ENCODE assay signal across 10 cellular contexts in genomic region chr11:238346-238745, GRCh38. TPM values are rescaled to one million over a fixed set of nuclear protein-coding genes. Genes with fewer than 3 reads are reported as not detected.
DNase-seq lines count a peak whose midpoint lies in the region; ATAC-seq and TF ChIP-seq lines count a peak whose summit lies in the region.
"Not testable (repeated sequence)": the region's sequence is repeated elsewhere in the genome, so short reads cannot be mapped to it uniquely, and the experiment has no call there.
"Had no signal": no experiment of that assay in that cellular context is flagged by ENCODE, and none has a peak within 500 bp of the region (broad histone marks: within the 10 kb centered on the region; RNA-seq: fewer than 3 reads in every experiment).

No MANE protein-coding gene starts in this region.

- H4K8ac ChIP-seq in IMR-90 (ENCODE audit: low read depth in 2 of 2, low read length in 2 of 2), result not testable (repeated sequence)

- H3K9me3 ChIP-seq in IMR-90 (ENCODE audit: control insufficient read depth, insufficient read depth, low read length); psoas muscle: not testable (repeated sequence)

- H3K9ac ChIP-seq in IMR-90 (ENCODE audit: low read depth, low read length), result not testable (repeated sequence)

- not testable (repeated sequence) for H3K56ac ChIP-seq in IMR-90 (ENCODE audit: extremely low read depth, insufficient read depth, low read length)

- not testable (repeated sequence) for H3K4me1 ChIP-seq in IMR-90 (ENCODE audit: control insufficient read depth, insufficient read depth, low read length)
- peaks cover 47% of the 10 kb centered on the region for H3K4me1 ChIP-seq in psoas muscle

- H4K5ac ChIP-seq in IMR-90 (ENCODE audit: low read depth, low read length), result not testable (repeated sequence)

- POLR2A ChIA-PET in IMR-90 (lab: Charles Lee; ENCODE audit: unreplicated experiment), result interaction anchor here (0.7 kb wide), 1 partner anchor 10 kb away, joined by 3 read pairs; no protein-coding TSS in a partner anchor
- POLR2A ChIA-PET in activated naive CD8-positive, alpha-beta T cell treated with anti-CD3 and anti-CD28 coated beads, Interleukin-2, amount 10 ng/mL, durations not matched to agents 7 days and 5 days (lab: Charles Lee), result interaction anchor here (1.1 to 5.2 kb wide), 3 partner anchors 10 to 41 kb away, joined by 3 to 44 read pairs (median 6); partner anchors contain the start of genes BET1L and RIC8A

- TSS peak; percentile 9 for BruUV-seq in IMR-90 (replicated peaks; lab: Mats Ljungman, UMichigan)

- peaks cover 11% of the 10 kb centered on the region for H4K20me1 ChIP-seq in IMR-90 (ENCODE audit: insufficient read depth, low read length)

- not testable (repeated sequence) for H3K9me1 ChIP-seq in IMR-90 (ENCODE audit: insufficient read depth, low read length)

- H3K27me3 ChIP-seq in IMR-90 (ENCODE audit: control insufficient read depth, insufficient read depth, low read length); psoas muscle (ENCODE audit: insufficient read depth in 3 of 3, low read length in 2 of 3): not testable (repeated sequence)

- H2AK9ac ChIP-seq in IMR-90 (replicated peaks; ENCODE audit: low read depth, low read length, poor library complexity), result not testable (repeated sequence)

- not testable (repeated sequence) for DNase-seq in IMR-90; activated naive CD8-positive, alpha-beta T cell treated with anti-CD3 and anti-CD28 coated beads, Interleukin-2, amount 10 ng/mL, durations not matched to agents 7 days and 5 days; immature natural killer cell; psoas muscle

- H3K18ac ChIP-seq in IMR-90 (ENCODE audit: low read depth, low read length), result not testable (repeated sequence)

- intact Hi-C loops in IMR-90 (cut with micrococcal nuclease), result not testable (repeated sequence)
- intact Hi-C loops in psoas muscle (cut with DNase I), result loop anchor here (5.0 to 10.0 kb wide), 3 partner anchors 36 to 266 kb away; partner anchors contain the start of gene RNH1 (in 1 of the 2)

- not testable (repeated sequence) for H3K14ac ChIP-seq in IMR-90 (replicated peaks; ENCODE audit: low read depth, low read length)

- H2AFZ ChIP-seq in IMR-90 (replicated peaks; ENCODE audit: low read length, poor library complexity), result not testable (repeated sequence)

- not testable (repeated sequence) for ATAC-seq in IMR-90 (ENCODE audit: low read depth); activated naive CD8-positive, alpha-beta T cell treated with anti-CD3 and anti-CD28 coated beads, Interleukin-2, amount 10 ng/mL, durations not matched to agents 7 days and 5 days (ENCODE audit: low read depth); psoas muscle

- CTCF ChIA-PET in IMR-90 (lab: Yijun Ruan, JAX), result not testable (repeated sequence)

- TF ChIP-seq POLR2A in IMR-90 (IDR thresholded peaks at IDR 0.05; ENCODE audit: low read depth, low read length), result not testable (repeated sequence)

- not testable (repeated sequence) for H2BK15ac ChIP-seq in IMR-90 (ENCODE audit: low read depth, low read length)

- not testable (repeated sequence) for H2AK5ac ChIP-seq in IMR-90 (ENCODE audit: low read depth, low read length)

- TF ChIP-seq RAD21 in IMR-90 (IDR thresholded peaks at IDR 0.05; ENCODE audit: low read length), result not testable (repeated sequence)

- not testable (repeated sequence) for H3K4ac ChIP-seq in IMR-90 (ENCODE audit: low read depth, low read length)

- in situ Hi-C loops in IMR-90 (cut with MboI; ENCODE audit: low sequenced_read_pairs), result not testable (repeated sequence)

- H2BK20ac ChIP-seq in IMR-90 (ENCODE audit: low read depth, low read length), result not testable (repeated sequence)

- TF ChIP-seq CTCF in C4-2B (conservative IDR thresholded peaks at IDR 0.05); IMR-90 (conservative IDR thresholded peaks at IDR 0.05; ENCODE audit: low read depth, low read length); VCaP (conservative IDR thresholded peaks at IDR 0.05); psoas muscle (IDR thresholded peaks at IDR 0.05): not testable (repeated sequence)

- WGBS in IMR-90 (ENCODE audit: extremely low coverage in 2 of 2, insufficient read length in 1 of 2), 2 experiments, result 65% methylated on average over 4 of the region's 7 CpGs; no CpG with 5 or more reads in 1 of the 2 experiments
- WGBS in psoas muscle, 3 donors, result 79 to 82% (median 81%) methylated on average over 7 of the region's 7 CpGs

- 0 out of 2 replicates have a peak overlapping the region, but pooled peaks have one; percentile 29 for H3K27ac ChIP-seq in C4-2B
- H3K27ac ChIP-seq in IMR-90 (ENCODE audit: insufficient read depth, low read length); psoas muscle: not testable (repeated sequence)
- peak overlapping the region; percentile 85 for H3K27ac ChIP-seq in VCaP

- peak overlapping the region; percentile 97; the same call in 1 of the 2 replicates for H3K4me2 ChIP-seq in IMR-90 (ENCODE audit: low read depth, low read length)

- dilution Hi-C loops in IMR-90 (cut with HindIII; ENCODE audit: low sequenced_read_pairs, unreplicated experiment), result not testable (repeated sequence)

- not testable (repeated sequence) for H3K27me3 Mint-ChIP-seq in activated naive CD8-positive, alpha-beta T cell treated with anti-CD3 and anti-CD28 coated beads, Interleukin-2, amount 10 ng/mL, durations not matched to agents 7 days and 5 days
- peaks cover 15 to 20% (median 15%) of the 10 kb centered on the region in 3 donors for H3K27me3 Mint-ChIP-seq in immature natural killer cell (ENCODE audit: low read depth in 3 of 3)

- not testable (repeated sequence) for H3K36me3 ChIP-seq in IMR-90 (ENCODE audit: control insufficient read depth, insufficient read depth, low read length)
- peaks cover 0 to 47% of the 10 kb centered on the region in 2 donors for H3K36me3 ChIP-seq in psoas muscle (ENCODE audit: insufficient read depth in 1 of 2, low read depth in 1 of 2)

- H2BK120ac ChIP-seq in IMR-90 (ENCODE audit: low read depth, low read length), result not testable (repeated sequence)

- not testable (repeated sequence) for H4K91ac ChIP-seq in IMR-90 (ENCODE audit: insufficient read depth, low read depth, low read length)

- not testable (repeated sequence) for H2BK5ac ChIP-seq in IMR-90 (ENCODE audit: low read depth, low read length, poor library complexity, severe bottlenecking)

- peaks cover 40% of the 10 kb centered on the region for H3K4me1 Mint-ChIP-seq in activated naive CD8-positive, alpha-beta T cell treated with anti-CD3 and anti-CD28 coated beads, Interleukin-2, amount 10 ng/mL, durations not matched to agents 7 days and 5 days
- H3K4me1 Mint-ChIP-seq in immature natural killer cell, result peaks cover 40 to 61% of the 10 kb centered on the region in 2 donors

- H3K4me3 ChIP-seq in IMR-90 (ENCODE audit: insufficient read depth, low read depth, low read length), result not testable (repeated sequence)
- peak overlapping the region; percentile 86 for H3K4me3 ChIP-seq in psoas muscle

- H3K23ac ChIP-seq in IMR-90 (ENCODE audit: low read depth, low read length), result not testable (repeated sequence)

- peak overlapping the region; percentile 6 for H3K27ac Mint-ChIP-seq in activated naive CD8-positive, alpha-beta T cell treated with anti-CD3 and anti-CD28 coated beads, Interleukin-2, amount 10 ng/mL, durations not matched to agents 7 days and 5 days
- peak overlapping the region; percentile 97 to 100 (median 100) for H3K27ac Mint-ChIP-seq in immature natural killer cell

- H3K79me1 ChIP-seq in IMR-90 (ENCODE audit: low read depth in 1 of 2, low read length in 2 of 2), result peaks cover 19 to 52% of the 10 kb centered on the region in 2 experiments

- not testable (repeated sequence) for H3K9me3 Mint-ChIP-seq in activated naive CD8-positive, alpha-beta T cell treated with anti-CD3 and anti-CD28 coated beads, Interleukin-2, amount 10 ng/mL, durations not matched to agents 7 days and 5 days; immature natural killer cell

- peaks cover 21% of the 10 kb centered on the region for H3K36me3 Mint-ChIP-seq in activated naive CD8-positive, alpha-beta T cell treated with anti-CD3 and anti-CD28 coated beads, Interleukin-2, amount 10 ng/mL, durations not matched to agents 7 days and 5 days
- peaks cover 11 to 20% (median 16%) of the 10 kb centered on the region in 3 donors for H3K36me3 Mint-ChIP-seq in immature natural killer cell

- peak overlapping the region; percentile 98 for H3K4me3 Mint-ChIP-seq in activated naive CD8-positive, alpha-beta T cell treated with anti-CD3 and anti-CD28 coated beads, Interleukin-2, amount 10 ng/mL, durations not matched to agents 7 days and 5 days
- peak overlapping the region; percentile 44 to 99 (median 99) for H3K4me3 Mint-ChIP-seq in immature natural killer cell

RNA-seq across cellular contexts. Expression of gene PSMD13, which starts 1.6 kb away (rescaled TPM):
- total RNA-seq in IMR-90 (2012; rRNA removed) (217 and 232 TPM in 2 replicates), psoas muscle (100 to 1,000 TPM; 108 to 190 (median 149) TPM)
- polyA plus RNA-seq in IMR-90 (2012; rRNA removed) (177 and 185 TPM in 2 replicates), immature natural killer cell (100 to 1,000 TPM; 257 to 353 (median 345) TPM), psoas muscle (100 to 1,000 TPM; 171 to 265 (median 258) TPM)
- polyA plus RNA-seq in IMR-90 (2012; cell fraction: cytosol; rRNA removed), result 137 and 178 TPM in 2 replicates
- 136 and 175 TPM in 2 replicates for polyA plus RNA-seq in IMR-90 (2012; cell fraction: nucleus; rRNA removed; ENCODE audit: low replicate concordance)
- 100 to 1,000 TPM; 130 to 131 TPM for total RNA-seq in activated naive CD8-positive, alpha-beta T cell treated with anti-CD3 and anti-CD28 coated beads, Interleukin-2, amount 10 ng/mL, durations not matched to agents 7 days and 5 days

RNA-seq across cellular contexts. Expression of gene SIRT3, which starts 2.2 kb away (rescaled TPM):
- 4.4 and 5.4 TPM in 2 replicates for total RNA-seq in IMR-90 (2012; rRNA removed)
- polyA plus RNA-seq in IMR-90 (2012; rRNA removed), result 14.9 and 18.6 TPM in 2 replicates
- polyA plus RNA-seq in IMR-90 (2012; cell fraction: cytosol; rRNA removed), result 14.3 and 15.8 TPM in 2 replicates
- polyA plus RNA-seq in IMR-90 (2012; cell fraction: nucleus; rRNA removed; ENCODE audit: low replicate concordance), result 73.8 and 141 TPM in 2 replicates
- 10 to 100 TPM; 24.3 to 25.2 TPM for total RNA-seq in activated naive CD8-positive, alpha-beta T cell treated with anti-CD3 and anti-CD28 coated beads, Interleukin-2, amount 10 ng/mL, durations not matched to agents 7 days and 5 days
- 10 to 100 TPM in 1 of 3 donors, 1 to 10 TPM in 2; 6.7 to 11.1 (median 7.4) TPM for polyA plus RNA-seq in immature natural killer cell
- 10 to 100 TPM; 15.0 to 23.2 (median 16.7) TPM for total RNA-seq in psoas muscle
- polyA plus RNA-seq in psoas muscle, result 10 to 100 TPM; 10.4 to 14.7 (median 12.3) TPM

RNA-seq across cellular contexts. Expression of gene RIC8A, which starts 30.8 kb away (rescaled TPM):
- total RNA-seq in IMR-90 (2012; rRNA removed), result 114 and 129 TPM in 2 replicates
- 188 and 193 TPM in 2 replicates for polyA plus RNA-seq in IMR-90 (2012; rRNA removed)
- 137 and 142 TPM in 2 replicates for polyA plus RNA-seq in IMR-90 (2012; cell fraction: cytosol; rRNA removed)
- polyA plus RNA-seq in IMR-90 (2012; cell fraction: nucleus; rRNA removed; ENCODE audit: low replicate concordance), result 324 and 546 TPM in 2 replicates
- total RNA-seq in activated naive CD8-positive, alpha-beta T cell treated with anti-CD3 and anti-CD28 coated beads, Interleukin-2, amount 10 ng/mL, durations not matched to agents 7 days and 5 days, result 100 to 1,000 TPM; 102 to 111 TPM
- polyA plus RNA-seq in immature natural killer cell, result 100 to 1,000 TPM in 2 of 3 donors, 10 to 100 TPM in 1; 91.0 to 132 (median 106) TPM
- total RNA-seq in psoas muscle, result 10 to 100 TPM; 34.4 to 54.8 (median 37.9) TPM
- polyA plus RNA-seq in psoas muscle, result 10 to 100 TPM; 30.2 to 66.9 (median 57.8) TPM

RNA-seq across cellular contexts. Expression of gene BET1L, which starts 31.1 kb away (rescaled TPM):
- total RNA-seq in IMR-90 (2012; rRNA removed) (10.0 and 10.8 TPM in 2 replicates), psoas muscle (10 to 100 TPM; 11.8 to 27.7 (median 20.2) TPM)
- polyA plus RNA-seq in IMR-90 (2012; rRNA removed) (82.8 and 90.7 TPM in 2 replicates), immature natural killer cell (10 to 100 TPM; 12.1 to 39.5 (median 24.6) TPM), psoas muscle (10 to 100 TPM; 12.1 to 19.9 (median 18.0) TPM)
- polyA plus RNA-seq in IMR-90 (2012; cell fraction: cytosol; rRNA removed), result 51.9 and 97.3 TPM in 2 replicates
- 132 and 169 TPM in 2 replicates for polyA plus RNA-seq in IMR-90 (2012; cell fraction: nucleus; rRNA removed; ENCODE audit: low replicate concordance)
- total RNA-seq in activated naive CD8-positive, alpha-beta T cell treated with anti-CD3 and anti-CD28 coated beads, Interleukin-2, amount 10 ng/mL, durations not matched to agents 7 days and 5 days, result 10 to 100 TPM; 56.9 to 61.9 TPM

RNA-seq across cellular contexts. Expression of gene NLRP6, which starts 39.9 kb away (rescaled TPM):
- total RNA-seq in IMR-90 (2012; rRNA removed) (not detected in 2 replicates), psoas muscle (under 1 TPM in 2 of 4 donors, not detected in 2; 0.10 to 0.17 TPM)
- polyA plus RNA-seq in IMR-90 (2012; rRNA removed) (not detected in 2 replicates), immature natural killer cell (1 to 10 TPM in 2 of 3 donors, not detected in 1; 1.6 to 5.1 TPM), psoas muscle (under 1 TPM in 2 of 3 donors, not detected in 1; 0.03 to 0.04 TPM)
- polyA plus RNA-seq in IMR-90 (2012; cell fraction: cytosol; rRNA removed), result not detected in 2 replicates
- 0.02 TPM in 1 of 2 replicates, not detected in the other for polyA plus RNA-seq in IMR-90 (2012; cell fraction: nucleus; rRNA removed; ENCODE audit: low replicate concordance)
- 10 to 100 TPM; 32.1 to 34.0 TPM for total RNA-seq in activated naive CD8-positive, alpha-beta T cell treated with anti-CD3 and anti-CD28 coated beads, Interleukin-2, amount 10 ng/mL, durations not matched to agents 7 days and 5 days
- total RNA-seq: foreskin keratinocyte, lung microvascular endothelial cell, temporal lobe had no signal
- polyA plus RNA-seq: AG04450, foreskin keratinocyte had no signal
